Comparison of ENCODE assay signal across 9 cellular contexts in the genomic region with DNA sequence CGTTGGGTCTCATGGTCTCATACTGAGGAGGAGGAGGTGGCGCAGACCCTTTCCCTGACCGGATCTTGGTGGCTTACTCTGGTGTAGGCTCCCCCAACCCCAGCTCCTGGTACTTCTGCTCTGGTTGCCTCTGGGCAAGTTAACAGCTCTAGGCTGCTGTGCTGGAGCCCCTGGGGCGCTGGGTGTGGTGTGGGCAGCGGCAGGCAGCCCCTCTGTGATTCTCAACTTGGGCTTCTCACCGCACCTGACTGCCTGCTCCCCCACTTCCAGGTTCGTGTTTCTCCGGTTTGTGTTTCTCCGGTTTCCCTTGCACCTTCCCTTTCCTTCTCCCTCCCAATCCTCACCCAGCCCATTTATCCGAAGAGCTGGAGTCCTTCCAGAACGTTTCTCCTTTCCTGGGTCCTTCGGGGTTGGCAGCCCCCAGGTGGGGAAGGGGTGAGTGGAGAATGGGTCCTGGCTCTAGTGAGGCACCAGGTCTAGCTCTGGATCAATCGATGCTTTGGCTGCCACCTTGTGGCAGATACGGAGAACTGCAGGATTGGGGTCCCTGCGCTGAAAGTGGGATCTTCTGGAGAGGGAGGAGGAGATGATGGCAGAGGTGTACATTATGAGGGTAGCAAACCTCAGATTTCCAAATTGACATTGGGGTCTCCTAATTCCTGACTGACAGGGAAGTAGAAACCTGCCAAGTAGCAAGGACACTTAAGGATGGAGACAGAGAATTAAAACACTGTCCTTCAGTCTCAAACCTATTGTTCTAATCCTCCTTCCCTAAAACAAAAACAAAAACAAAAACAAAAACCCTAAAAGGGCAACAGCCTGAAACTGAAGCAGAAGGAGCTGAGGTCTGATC. TPM values are rescaled to one million over a fixed set of nuclear protein-coding genes. Genes with fewer than 3 reads are reported as not detected.
DNase-seq lines count a peak whose midpoint lies in the region; ATAC-seq, FAIRE-seq and TF ChIP-seq lines count a peak whose summit lies in the region.
"Had no signal": no experiment of that assay in that cellular context is flagged by ENCODE, and none has a peak within 500 bp of the region (broad histone marks: within the 10 kb centered on the region; RNA-seq: fewer than 3 reads in every experiment).

No MANE protein-coding gene starts in this region.

- H3K4me1 ChIP-seq in ES-I3 (ENCODE audit: insufficient read depth, low read length) (0 out of 2 replicates have a peak, but pooled peaks cover 3% of the 10 kb centered on the region), PC-9 (replicated peaks; ENCODE audit: insufficient read depth) (no peaks in the 10 kb centered on the region), neutrophil (ENCODE audit: control insufficient read depth in 1 of 2, insufficient read depth in 1 of 2, low read depth in 1 of 2, low read length in 1 of 2) (peaks cover 6 to 18% of the 10 kb centered on the region in 2 experiments)

- H3K27ac ChIP-seq in PC-9 (no peak overlapping the region), neutrophil (no peak overlapping the region)

- H4K20me1 ChIP-seq in PC-9 (ENCODE audit: insufficient read depth): no peaks in the 10 kb centered on the region

- peak overlapping the region; percentile 1; the same call in 1 of the 2 replicates for H3K9ac ChIP-seq in ES-I3 (ENCODE audit: low read depth, low read length)

- intact Hi-C loops in PC-9 (cut with micrococcal nuclease; ENCODE audit: unreplicated experiment): loop anchor here (1.0 kb wide), 2 partner anchors 42 to 200 kb away; no protein-coding TSS in a partner anchor

- no peak overlapping the region for H3K4me2 ChIP-seq in PC-9

- no TSS peak for BruUV-seq in PC-9 (replicated peaks; lab: Mats Ljungman, UMichigan)

- POLR2A ChIA-PET in PC-9 (lab: Charles Lee; ENCODE audit: unreplicated experiment): interaction anchor here (0.6 to 0.7 kb wide), 2 partner anchors 115 to 728 kb away, joined by 3 to 7 read pairs; no protein-coding TSS in a partner anchor

- DNase-seq in HTR-8/SVneo (ENCODE audit: insufficient read length, low spot score) (peak; percentile 85), PC-9 (peak; percentile 55 to 60), activated T-helper 1 cell treated with Interleukin-2 at 50 U/mL for 16 hours (ENCODE audit: low read depth) (peak; percentile 36), fibroblast of pulmonary artery (ENCODE audit: low read depth) (peak; percentile 62), ureter (ENCODE audit: low spot score) (peak; percentile 67)

- no peak for ATAC-seq in GM18502 (IDR thresholded peaks at IDR 0.05; ENCODE audit: poor library complexity, unreplicated experiment)

- H3K79me2 ChIP-seq in PC-9 (ENCODE audit: low read depth): no peaks in the 10 kb centered on the region

- TF ChIP-seq CTCF in PC-9 (conservative IDR thresholded peaks at IDR 0.05): peak; percentile 95
- TF ChIP-seq CTCF in fibroblast of pulmonary artery (IDR thresholded peaks at IDR 0.05; ENCODE audit: low read length, missing control alignments): peak; percentile 92
- TF ChIP-seq CTCF in neutrophil (IDR thresholded peaks at IDR 0.05): peak; percentile 94

- H2AFZ ChIP-seq in PC-9: no peak overlapping the region

- H3K36me3 ChIP-seq in ES-I3 (ENCODE audit: insufficient read depth, low read length) (no peaks in the 10 kb centered on the region), PC-9 (ENCODE audit: low read depth) (no peaks in the 10 kb centered on the region), neutrophil (no peaks in the 10 kb centered on the region)

- H3K27me3 ChIP-seq in PC-9 (ENCODE audit: insufficient read depth, low read depth): peaks cover 21% of the 10 kb centered on the region
- H3K27me3 ChIP-seq in neutrophil: peaks cover 100% of the 10 kb centered on the region

- no peaks in the 10 kb centered on the region for H3K9me2 ChIP-seq in PC-9 (ENCODE audit: insufficient read depth)

- no peak overlapping the region for H3K4me3 ChIP-seq in PC-9
- no peak overlapping the region for H3K4me3 ChIP-seq in fibroblast of pulmonary artery (replicated peaks; ENCODE audit: low read depth, low read length)
- peak overlapping the region; percentile 26 to 44 for H3K4me3 ChIP-seq in neutrophil (ENCODE audit: low read depth in 1 of 2, low read length in 1 of 2)

- CTCF ChIA-PET in PC-9 (lab: Charles Lee): interaction anchor here (0.6 to 2.0 kb wide), 9 partner anchors 8 to 638 kb away, joined by 3 to 18 read pairs (median 5); a partner anchor contains a TSS

- no peaks in the 10 kb centered on the region for H3F3A ChIP-seq in PC-9 (ENCODE audit: insufficient read depth, low read depth)

- FAIRE-seq in HTR-8/SVneo (lab: Jason Lieb, UNC): peak; percentile 77
- FAIRE-seq: colon had no signal

- H3K9me3 ChIP-seq in ES-I3 (ENCODE audit: control insufficient read depth, insufficient read depth, low read length) (no peaks in the 10 kb centered on the region), PC-9 (ENCODE audit: insufficient read depth, low read depth) (no peaks in the 10 kb centered on the region), neutrophil (no peaks in the 10 kb centered on the region)

RNA-seq across cellular contexts. Expression of a gene that starts 8.3 kb away (rescaled TPM):
- total RNA-seq in PC-9 (2021): not detected in 2 replicates
- not detected for total RNA-seq in ureter

RNA-seq across cellular contexts. Expression of a gene that starts 16.3 kb away (rescaled TPM):
- total RNA-seq in PC-9 (2021) (67.4 and 88.9 TPM in 2 replicates), ureter (111 TPM)

Comparison
In these comparisons a context has a peak if more than half of its experiments do, and no peak if none do; other contexts are left out.
1. H3K4me3 ChIP-seq: peak in neutrophil (2 of 2); none in PC-9 (single experiment) and fibroblast of pulmonary artery (single experiment).
2. Peak in every context shown above with its lines, with median percentiles within 50 percentile points of each other: DNase-seq and CTCF ChIP-seq.